ENCODE assay signal across 9 cellular contexts in the genomic region with DNA sequence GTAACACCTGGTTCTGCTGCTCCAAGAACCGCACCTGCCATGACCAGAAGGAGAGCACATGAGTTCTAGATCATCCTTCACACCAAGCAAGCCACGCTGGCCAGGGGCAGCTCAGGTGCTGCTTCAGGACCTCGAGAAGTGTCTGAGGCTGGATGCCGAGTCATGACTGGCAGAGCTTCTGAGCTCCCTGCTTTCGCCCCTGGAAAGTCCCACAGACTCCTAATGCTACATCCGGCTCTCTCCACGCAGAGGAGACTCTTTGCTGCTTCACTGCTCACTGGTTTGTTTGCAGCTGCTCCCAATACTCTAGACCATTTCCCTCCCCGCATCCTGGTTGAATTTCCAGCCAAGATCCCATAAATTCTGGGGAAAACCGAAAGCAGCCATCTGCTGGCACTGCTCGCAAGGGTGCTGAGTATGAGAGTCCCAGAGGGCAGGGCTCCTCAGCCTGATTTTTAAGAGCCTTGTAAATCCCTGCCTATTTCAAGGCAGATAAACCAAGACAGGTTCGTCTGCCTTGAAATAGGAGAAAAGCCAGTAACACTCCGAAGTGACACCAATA. TPM values are rescaled to one million over a fixed set of nuclear protein-coding genes. Genes with fewer than 3 reads are reported as not detected.
DNase-seq lines count a peak whose midpoint lies in the region; ATAC-seq and TF ChIP-seq lines count a peak whose summit lies in the region.
"Had no signal": no experiment of that assay in that cellular context is flagged by ENCODE, and none has a peak within 500 bp of the region (broad histone marks: within the 10 kb centered on the region; RNA-seq: fewer than 3 reads in every experiment).

No MANE protein-coding gene starts in this region.

- H3K9me3 ChIP-seq in adrenal gland (replicated peaks in 1 of 3): no peaks in the 10 kb centered on the region
- no peaks in the 10 kb centered on the region for H3K9me3 ChIP-seq in prostate gland

- TF ChIP-seq CTCF in adrenal gland (IDR thresholded peaks at IDR 0.05) (no peak), prostate gland (IDR thresholded peaks at IDR 0.05) (no peak)

- no peaks in the 10 kb centered on the region for H3K4me1 ChIP-seq in adrenal gland (replicated peaks in 1 of 2)
- peaks cover 6% of the 10 kb centered on the region for H3K4me1 ChIP-seq in prostate gland (replicated peaks)

- H3K4me3 Mint-ChIP-seq in activated T-helper 17 cell treated with anti-CD3 and anti-CD28 coated beads, Interleukin-2, amount 50 U/mL, for 72 hours: no peak overlapping the region
- H3K4me3 Mint-ChIP-seq: T-helper 1 cell treated with Interleukin-12 subunit alpha and Interleukin-12 subunit beta and Interleukin-4 antibody, amounts not matched to agents 30 μg/mL and 1 μg/mL, for 36 hours had no signal

- 59 to 70% (median 69%) methylated on average over 12 of the region's 12 CpGs for WGBS in adrenal gland, 4 donors
- WGBS in prostate gland: 30% methylated on average over 11 of the region's 12 CpGs

- no peaks in the 10 kb centered on the region for H3K9me3 Mint-ChIP-seq in activated T-helper 17 cell treated with anti-CD3 and anti-CD28 coated beads, Interleukin-2, amount 50 U/mL, for 72 hours
- H3K9me3 Mint-ChIP-seq: T-helper 1 cell treated with Interleukin-12 subunit alpha and Interleukin-12 subunit beta and Interleukin-4 antibody, amounts not matched to agents 30 μg/mL and 1 μg/mL, for 36 hours had no signal

- no peak overlapping the region for H3K4me3 ChIP-seq in adrenal gland
- no peak overlapping the region for H3K4me3 ChIP-seq in prostate gland

- peak; percentile 3 for DNase-seq in GM04503 (ENCODE audit: low read depth)
- DNase-seq in adrenal gland: peak in 4 of 7 donors; percentile 4 to 52 (median 20)
- peak; percentile 81 for DNase-seq in prostate gland (ENCODE audit: low spot score)
- DNase-seq: Calu3, Kasumi-1 had no signal

- H3K36me3 Mint-ChIP-seq in activated T-helper 17 cell treated with anti-CD3 and anti-CD28 coated beads, Interleukin-2, amount 50 U/mL, for 72 hours (ENCODE audit: low read depth): no peaks in the 10 kb centered on the region

- peak overlapping the region in 1 of 5 donors; percentile 34 for H3K27ac ChIP-seq in adrenal gland
- H3K27ac ChIP-seq in prostate gland: peak overlapping the region in 1 of 2 donors; percentile 20

- H3K4me1 Mint-ChIP-seq in activated T-helper 17 cell treated with anti-CD3 and anti-CD28 coated beads, Interleukin-2, amount 50 U/mL, for 72 hours: peaks cover 18% of the 10 kb centered on the region

- H3K36me3 ChIP-seq in adrenal gland (replicated peaks in 1 of 2): no peaks in the 10 kb centered on the region
- H3K36me3 ChIP-seq in prostate gland: no peaks in the 10 kb centered on the region

- intact Hi-C loops in adrenal gland (cut with DNase I) (no loop called here), prostate gland (cut with DNase I) (no loop called here)

- no peak overlapping the region for H3K27ac Mint-ChIP-seq in activated T-helper 17 cell treated with anti-CD3 and anti-CD28 coated beads, Interleukin-2, amount 50 U/mL, for 72 hours
- H3K27ac Mint-ChIP-seq: T-helper 1 cell treated with Interleukin-12 subunit alpha and Interleukin-12 subunit beta and Interleukin-4 antibody, amounts not matched to agents 30 μg/mL and 1 μg/mL, for 36 hours had no signal

- no peak for TF ChIP-seq POLR2A in adrenal gland (IDR thresholded peaks at IDR 0.05)
- no peak for TF ChIP-seq POLR2A in prostate gland (IDR thresholded peaks at IDR 0.05)

- ATAC-seq in GM18873 (IDR thresholded peaks at IDR 0.05; ENCODE audit: low FRiP score, unreplicated experiment) (no peak), HG02981 (IDR thresholded peaks at IDR 0.05; ENCODE audit: unreplicated experiment) (no peak)
- ATAC-seq in activated T-helper 17 cell treated with anti-CD3 and anti-CD28 coated beads, Interleukin-2, amount 50 U/mL, for 72 hours (replicated peaks): no peak

- peaks cover 3% of the 10 kb centered on the region for H3K27me3 Mint-ChIP-seq in activated T-helper 17 cell treated with anti-CD3 and anti-CD28 coated beads, Interleukin-2, amount 50 U/mL, for 72 hours

- peaks cover 13% of the 10 kb centered on the region for H3K27me3 ChIP-seq in adrenal gland
- H3K27me3 ChIP-seq in prostate gland (replicated peaks; ENCODE audit: insufficient read depth): no peaks in the 10 kb centered on the region

RNA-seq across cellular contexts. Expression of a gene that starts 1.4 kb away (rescaled TPM):
- total RNA-seq in adrenal gland (not detected), prostate gland (1 to 10 TPM in 1 of 2 donors, under 1 TPM in 1; 0.41 to 5.1 TPM)
- under 1 TPM in 1 of 3 donors, not detected in 2; 0.16 TPM for polyA plus RNA-seq in adrenal gland
- not detected for total RNA-seq in activated T-helper 17 cell treated with anti-CD3 and anti-CD28 coated beads, Interleukin-2, amount 50 U/mL, for 72 hours
- total RNA-seq: Calu3 had no signal

RNA-seq across cellular contexts. Expression of a gene that starts 29.6 kb away (rescaled TPM):
- under 1 TPM in 1 of 8 donors, not detected in 7; 0.08 TPM for total RNA-seq in adrenal gland
- polyA plus RNA-seq in adrenal gland: not detected
- 10 to 100 TPM in 1 of 2 donors, 1 to 10 TPM in 1; 1.5 to 18.1 TPM for total RNA-seq in prostate gland
- total RNA-seq in activated T-helper 17 cell treated with anti-CD3 and anti-CD28 coated beads, Interleukin-2, amount 50 U/mL, for 72 hours: not detected
- total RNA-seq: Calu3 had no signal

RNA-seq across cellular contexts. Expression of a gene that starts 32.2 kb away (rescaled TPM):
- total RNA-seq in adrenal gland (under 1 TPM in 1 of 8 donors, not detected in 7; 0.18 TPM), prostate gland (not detected)
- polyA plus RNA-seq in adrenal gland: under 1 TPM in 1 of 3 donors, not detected in 2; 0.64 TPM
- total RNA-seq in activated T-helper 17 cell treated with anti-CD3 and anti-CD28 coated beads, Interleukin-2, amount 50 U/mL, for 72 hours: not detected
- total RNA-seq: Calu3 had no signal

RNA-seq across cellular contexts. Expression of a gene that starts 49.3 kb away (rescaled TPM):
- total RNA-seq in adrenal gland (under 1 TPM in 1 of 8 donors, not detected in 7; 0.14 TPM), prostate gland (10 to 100 TPM in 1 of 2 donors, not detected in 1; 22.1 TPM)
- polyA plus RNA-seq in adrenal gland: 1 to 10 TPM in 1 of 3 donors, not detected in 2; 2.7 TPM
- total RNA-seq in activated T-helper 17 cell treated with anti-CD3 and anti-CD28 coated beads, Interleukin-2, amount 50 U/mL, for 72 hours: not detected
- total RNA-seq: Calu3 had no signal

RNA-seq across cellular contexts. Expression of a gene that starts 52.7 kb away (rescaled TPM):
- total RNA-seq in adrenal gland: not detected
- not detected for polyA plus RNA-seq in adrenal gland
- total RNA-seq in prostate gland: under 1 TPM; 0.09 to 0.57 TPM
- total RNA-seq in activated T-helper 17 cell treated with anti-CD3 and anti-CD28 coated beads, Interleukin-2, amount 50 U/mL, for 72 hours: not detected
- total RNA-seq: Calu3 had no signal

Comparison
In these comparisons a context has a peak if more than half of its experiments do, and no peak if none do; other contexts are left out.
1. DNase-seq: peak in every context shown above with its lines; median percentile 81 in prostate gland; 20 in adrenal gland; 3 in GM04503.